Comparison of ENCODE assay signal across 12 cellular contexts in genomic region chr2:151306621-151307020, GRCh38. TPM values are rescaled to one million over a fixed set of nuclear protein-coding genes. Genes with fewer than 3 reads are reported as not detected.
DNase-seq lines count a peak whose midpoint lies in the region; FAIRE-seq and TF ChIP-seq lines count a peak whose summit lies in the region.
"Had no signal": no experiment of that assay in that cellular context is flagged by ENCODE, and none has a peak within 500 bp of the region (broad histone marks: within the 10 kb centered on the region; RNA-seq: fewer than 3 reads in every experiment).

No MANE protein-coding gene starts in this region.

- H3K4me1 ChIP-seq in mesenchymal stem cell (ENCODE audit: control insufficient read depth, insufficient read depth, low read depth, low read length) (peaks cover 4% of the 10 kb centered on the region), BE2C (no peaks in the 10 kb centered on the region), adrenal gland (replicated peaks in 1 of 2) (no peaks in the 10 kb centered on the region)

- no peak overlapping the region for H3K9ac ChIP-seq in mesenchymal stem cell (ENCODE audit: low read length)

- H3K9me3 ChIP-seq in mesenchymal stem cell (ENCODE audit: control insufficient read depth, low read length) = no peaks in the 10 kb centered on the region
- no peaks in the 10 kb centered on the region for H3K9me3 ChIP-seq in BE2C
- no peaks in the 10 kb centered on the region for H3K9me3 ChIP-seq in adrenal gland (replicated peaks in 1 of 3)

- no peaks in the 10 kb centered on the region for H3K79me1 ChIP-seq in mesenchymal stem cell (replicated peaks; ENCODE audit: low read length, poor library complexity, severe bottlenecking)

- no peak for FAIRE-seq in bronchial epithelial cell (lab: Jason Lieb, UNC)
- FAIRE-seq: frontal cortex had no signal

- H2AFZ ChIP-seq in mesenchymal stem cell (ENCODE audit: low read depth, low read length) = no peak overlapping the region

- H2BK5ac ChIP-seq in mesenchymal stem cell (ENCODE audit: low read depth, low read length, poor library complexity, severe bottlenecking) = no peak overlapping the region

- H3K4me3 ChIP-seq in bronchial epithelial cell (ENCODE audit: low read depth, low read length) (no peak overlapping the region), mesenchymal stem cell (ENCODE audit: insufficient read depth in 1 of 2, low read depth in 1 of 2, low read length in 2 of 2) (no peak overlapping the region), BE2C (ENCODE audit: low read depth, low read length) (no peak overlapping the region), adrenal gland (no peak overlapping the region)

- no peak overlapping the region for H3K4ac ChIP-seq in mesenchymal stem cell (ENCODE audit: low read depth in 1 of 2, low read length in 2 of 2)

- TF ChIP-seq CTCF in bronchial epithelial cell (IDR thresholded peaks at IDR 0.05; ENCODE audit: insufficient read depth, low read length, severe bottlenecking) (no peak), BE2C (IDR thresholded peaks at IDR 0.05; ENCODE audit: low read depth, low read length) (no peak), adrenal gland (IDR thresholded peaks at IDR 0.05) (no peak)

- H2BK120ac ChIP-seq in mesenchymal stem cell (ENCODE audit: low read depth, low read length) = no peak overlapping the region

- H3K27ac ChIP-seq in mesenchymal stem cell (ENCODE audit: low read length, poor library complexity, severe bottlenecking) = no peak overlapping the region
- no peak overlapping the region for H3K27ac ChIP-seq in adrenal gland

- H4K8ac ChIP-seq in mesenchymal stem cell (ENCODE audit: low read length) = no peak overlapping the region

- DNase-seq in EL = peak; percentile 83
- DNase-seq in OCI-M1 (lab: John Stamatoyannopoulos, UW) = peak; percentile 46
- peak; percentile 41 for DNase-seq in bronchial epithelial cell (ENCODE audit: low read depth)
- DNase-seq in mesenchymal stem cell = peak; percentile 54
- DNase-seq in BE2C = no peak
- no peak for DNase-seq in adrenal gland
- no peak for DNase-seq in stimulated activated CD4-positive, alpha-beta T cell treated with anti-CD3 and anti-CD28 coated beads, Interleukin-4, amount 100 ng/mL, for 4 hours
- no peak for DNase-seq in NCI-H524 (lab: John Stamatoyannopoulos, UW)
- DNase-seq: activated CD4-positive, alpha-beta T cell treated with anti-CD3 and anti-CD28 coated beads, Interleukin-2, amount 50 U/mL, for 48 hours; CD4-positive, alpha-beta memory T cell; natural killer cell had no signal

- H2BK12ac ChIP-seq in mesenchymal stem cell (ENCODE audit: low read length in 2 of 2) = no peak overlapping the region

- no peak for TF ChIP-seq POLR2A in adrenal gland (IDR thresholded peaks at IDR 0.05)

- H3K4me2 ChIP-seq in mesenchymal stem cell (ENCODE audit: low read length, poor library complexity, severe bottlenecking) = no peak overlapping the region

- no peak overlapping the region for H3K23ac ChIP-seq in mesenchymal stem cell (ENCODE audit: low read length in 2 of 2)

- H3K36me3 ChIP-seq in bronchial epithelial cell (ENCODE audit: control insufficient read depth, insufficient read depth, low read length) = no peaks in the 10 kb centered on the region
- no peaks in the 10 kb centered on the region for H3K36me3 ChIP-seq in mesenchymal stem cell (ENCODE audit: control insufficient read depth in 1 of 2, insufficient read depth in 2 of 2, low read depth in 1 of 2, low read length in 2 of 2)
- no peaks in the 10 kb centered on the region for H3K36me3 ChIP-seq in BE2C
- H3K36me3 ChIP-seq in adrenal gland (replicated peaks in 1 of 2) = no peaks in the 10 kb centered on the region

- H3K14ac ChIP-seq in mesenchymal stem cell (ENCODE audit: low read length in 2 of 2) = no peak overlapping the region

- H2BK15ac ChIP-seq in mesenchymal stem cell (ENCODE audit: low read depth, poor library complexity, severe bottlenecking) = no peak overlapping the region

- H3K27me3 ChIP-seq in bronchial epithelial cell (ENCODE audit: control insufficient read depth, insufficient read depth, low read length) = peaks cover 3% of the 10 kb centered on the region
- H3K27me3 ChIP-seq in mesenchymal stem cell (ENCODE audit: control insufficient read depth in 1 of 2, insufficient read depth in 1 of 2, low read length in 2 of 2) = peaks cover 0 to 21% of the 10 kb centered on the region in 2 experiments
- no peaks in the 10 kb centered on the region for H3K27me3 ChIP-seq in BE2C
- no peaks in the 10 kb centered on the region for H3K27me3 ChIP-seq in adrenal gland

- no peak overlapping the region for H4K91ac ChIP-seq in mesenchymal stem cell (ENCODE audit: low read length)

- no peak overlapping the region for H2AK5ac ChIP-seq in mesenchymal stem cell (ENCODE audit: low read length, severe bottlenecking)

- H3K18ac ChIP-seq in mesenchymal stem cell (ENCODE audit: low read depth in 1 of 2, low read length in 2 of 2) = no peak overlapping the region

- WGBS in mesenchymal stem cell = 52% methylated on average over 2 of the region's 3 CpGs
- WGBS in adrenal gland, 4 donors = 60 to 72% (median 64%) methylated on average over 3 of the region's 3 CpGs

- intact Hi-C loops in adrenal gland (cut with DNase I) = no loop called here

RNA-seq across cellular contexts. Expression of gene NMI, which starts 17.2 kb away (rescaled TPM):
- total RNA-seq in bronchial epithelial cell (1.3 and 2.6 TPM in 2 replicates), adrenal gland (10 to 100 TPM in 6 of 8 donors, 1 to 10 TPM in 2; 6.6 to 25.1 (median 19.1) TPM)
- polyA plus RNA-seq in mesenchymal stem cell (2013, experiment 1 of 2) = 24.1 TPM
- polyA plus RNA-seq in mesenchymal stem cell (2013, experiment 2 of 2) = 27.1 TPM
- polyA plus RNA-seq in BE2C (2012; ENCODE audit: insufficient read depth, insufficient read length, low read depth) = 1.5 TPM
- polyA plus RNA-seq in adrenal gland = 10 to 100 TPM in 2 of 3 donors, 1 to 10 TPM in 1; 6.4 to 27.7 (median 13.2) TPM

RNA-seq across cellular contexts. Expression of gene RBM43, which starts 45.0 kb away (rescaled TPM):
- total RNA-seq in bronchial epithelial cell (0.51 and 0.79 TPM in 2 replicates), adrenal gland (10 to 100 TPM in 6 of 8 donors, 1 to 10 TPM in 2; 7.9 to 22.5 (median 12.6) TPM)
- 9.1 TPM for polyA plus RNA-seq in mesenchymal stem cell (2013, experiment 1 of 2)
- polyA plus RNA-seq in mesenchymal stem cell (2013, experiment 2 of 2) = 9.0 TPM
- polyA plus RNA-seq in BE2C (2012; ENCODE audit: insufficient read depth, insufficient read length, low read depth) = 0.54 TPM
- polyA plus RNA-seq in adrenal gland = 10 to 100 TPM in 1 of 3 donors, 1 to 10 TPM in 2; 5.0 to 38.7 (median 5.7) TPM

RNA-seq across cellular contexts. Expression of gene TNFAIP6, which starts 50.8 kb away (rescaled TPM):
- 0.13 and 2.6 TPM in 2 replicates for total RNA-seq in bronchial epithelial cell
- polyA plus RNA-seq in mesenchymal stem cell (2013, experiment 1 of 2) = 2.1 TPM
- polyA plus RNA-seq in mesenchymal stem cell (2013, experiment 2 of 2) = 2.2 TPM
- polyA plus RNA-seq in BE2C (2012; ENCODE audit: insufficient read depth, insufficient read length, low read depth) = not detected
- total RNA-seq in adrenal gland = under 1 TPM in 5 of 8 donors, not detected in 3; 0.23 to 0.95 (median 0.27) TPM
- 1 to 10 TPM in 1 of 3 donors, under 1 TPM in 2; 0.20 to 1.3 (median 0.24) TPM for polyA plus RNA-seq in adrenal gland
- total RNA-seq: CD4-positive, alpha-beta memory T cell had no signal
- polyA plus RNA-seq: CD4-positive, alpha-beta memory T cell had no signal

Comparison
In these comparisons a context has a peak if more than half of its experiments do, and no peak if none do; other contexts are left out.
1. DNase-seq: peak in EL (single experiment), OCI-M1 (single experiment), bronchial epithelial cell (single experiment) and mesenchymal stem cell (single experiment); none in BE2C (single experiment), adrenal gland (0 of 7), stimulated activated CD4-positive, alpha-beta T cell treated with anti-CD3 and anti-CD28 coated beads, Interleukin-4, amount 100 ng/mL, for 4 hours (0 of 2) and NCI-H524 (0 of 2).